In genomic region chr17:3043737-3044365, GRCh38 we compare ENCODE assay signal across 10 cellular contexts. TPM values are rescaled to one million over a fixed set of nuclear protein-coding genes. Genes with fewer than 3 reads are reported as not detected.
DNase-seq lines count a peak whose midpoint lies in the region; ATAC-seq and TF ChIP-seq lines count a peak whose summit lies in the region.
"Had no signal": no experiment of that assay in that cellular context is flagged by ENCODE, and none has a peak within 500 bp of the region (broad histone marks: within the 10 kb centered on the region; RNA-seq: fewer than 3 reads in every experiment).

No MANE protein-coding gene starts in this region.

- H3K9me3 ChIP-seq in upper lobe of right lung (no peaks in the 10 kb centered on the region), mesenchymal stem cell (ENCODE audit: control insufficient read depth, low read length) (peaks cover 13% of the 10 kb centered on the region), heart right ventricle (peaks cover 0 to 15% (median 4%) of the 10 kb centered on the region in 11 donors)

- H3K18ac ChIP-seq in mesenchymal stem cell (ENCODE audit: low read depth in 1 of 2, low read length in 2 of 2) = no peak overlapping the region

- no peak overlapping the region for H3K27ac ChIP-seq in upper lobe of right lung
- no peak overlapping the region for H3K27ac ChIP-seq in mesenchymal stem cell (ENCODE audit: low read length, poor library complexity, severe bottlenecking)
- no peak overlapping the region for H3K27ac ChIP-seq in heart right ventricle

- H3K27me3 ChIP-seq in upper lobe of right lung (no peaks in the 10 kb centered on the region), mesenchymal stem cell (ENCODE audit: control insufficient read depth in 1 of 2, insufficient read depth in 1 of 2, low read length in 2 of 2) (peaks cover 5 to 10% of the 10 kb centered on the region in 2 experiments), heart right ventricle (peaks cover 0 to 5% (median 0%) of the 10 kb centered on the region in 7 donors)

- H3K36me3 ChIP-seq in upper lobe of right lung (no peaks in the 10 kb centered on the region), mesenchymal stem cell (ENCODE audit: control insufficient read depth in 1 of 2, insufficient read depth in 2 of 2, low read depth in 1 of 2, low read length in 2 of 2) (no peaks in the 10 kb centered on the region), heart right ventricle (no peaks in the 10 kb centered on the region)

- ATAC-seq in upper lobe of right lung (no peak), heart right ventricle (no peak), HG03565 (IDR thresholded peaks at IDR 0.05; ENCODE audit: unreplicated experiment) (no peak)
- ATAC-seq: activated T-helper 17 cell treated with anti-CD3 and anti-CD28 coated beads, Interleukin-2, amount 50 U/mL, for 72 hours had no signal

- H2BK15ac ChIP-seq in mesenchymal stem cell (ENCODE audit: low read depth, poor library complexity, severe bottlenecking) = no peak overlapping the region

- no peak overlapping the region for H2AK5ac ChIP-seq in mesenchymal stem cell (ENCODE audit: low read length, severe bottlenecking)

- no peak overlapping the region for H2BK5ac ChIP-seq in mesenchymal stem cell (ENCODE audit: low read depth, low read length, poor library complexity, severe bottlenecking)

- H2AFZ ChIP-seq in mesenchymal stem cell (ENCODE audit: low read depth, low read length) = no peak overlapping the region

- H4K91ac ChIP-seq in mesenchymal stem cell (ENCODE audit: low read length) = no peak overlapping the region

- H3K23ac ChIP-seq in mesenchymal stem cell (ENCODE audit: low read length in 2 of 2) = no peak overlapping the region

- H3K79me1 ChIP-seq in mesenchymal stem cell (replicated peaks; ENCODE audit: low read length, poor library complexity, severe bottlenecking) = no peaks in the 10 kb centered on the region

- H3K4me1 ChIP-seq in upper lobe of right lung = no peaks in the 10 kb centered on the region
- peaks cover 3% of the 10 kb centered on the region for H3K4me1 ChIP-seq in mesenchymal stem cell (ENCODE audit: control insufficient read depth, insufficient read depth, low read depth, low read length)
- H3K4me1 ChIP-seq in heart right ventricle = peaks cover 0 to 14% (median 0%) of the 10 kb centered on the region in 9 donors

- 61% methylated on average over 11 of the region's 11 CpGs for WGBS in mesenchymal stem cell
- WGBS in heart right ventricle, 2 donors = 61 to 63% methylated on average over 11 of the region's 11 CpGs

- H3K14ac ChIP-seq in mesenchymal stem cell (ENCODE audit: low read length in 2 of 2) = no peak overlapping the region

- H2BK120ac ChIP-seq in mesenchymal stem cell (ENCODE audit: low read depth, low read length) = no peak overlapping the region

- TF ChIP-seq CTCF in upper lobe of right lung (IDR thresholded peaks at IDR 0.05) = peak; percentile 6
- peak in 3 of 9 donors; percentile 10 to 29 (median 15) for TF ChIP-seq CTCF in heart right ventricle (IDR thresholded peaks at IDR 0.05)

- no peak overlapping the region for H3K4me2 ChIP-seq in mesenchymal stem cell (ENCODE audit: low read length, poor library complexity, severe bottlenecking)

- H3K9ac ChIP-seq in mesenchymal stem cell (ENCODE audit: low read length) = no peak overlapping the region

- DNase-seq in stimulated activated CD4-positive, alpha-beta T cell treated with anti-CD3 and anti-CD28 coated beads, Interleukin-2, amount 100 ng/mL, for 48 hours = peak; percentile 11 to 37
- no peak for DNase-seq in stimulated activated CD4-positive, alpha-beta T cell treated with anti-CD3 and anti-CD28 coated beads, Interleukin-4, amount 100 ng/mL, for 4 hours
- peak; percentile 46 for DNase-seq in NCI-H69 (lab: John Stamatoyannopoulos, UW)
- peak; percentile 50 for DNase-seq in ecto neural progenitor cell (ENCODE audit: low spot score)
- peak; percentile 52 for DNase-seq in upper lobe of right lung
- DNase-seq in mesenchymal stem cell = no peak
- DNase-seq in heart right ventricle = no peak
- DNase-seq: EL had no signal

- no peak overlapping the region for H3K4ac ChIP-seq in mesenchymal stem cell (ENCODE audit: low read depth in 1 of 2, low read length in 2 of 2)

- H3K4me3 ChIP-seq in upper lobe of right lung = no peak overlapping the region
- no peak overlapping the region for H3K4me3 ChIP-seq in mesenchymal stem cell (ENCODE audit: insufficient read depth in 1 of 2, low read depth in 1 of 2, low read length in 2 of 2)
- no peak overlapping the region for H3K4me3 ChIP-seq in heart right ventricle

- intact Hi-C loops in upper lobe of right lung (cut with DNase I) (no loop called here), heart right ventricle (cut with DNase I) (loop anchor here in 3 of 10 donors (10.0 kb wide), 1 partner anchor 601 kb away; no protein-coding TSS in a partner anchor)

- H4K8ac ChIP-seq in mesenchymal stem cell (ENCODE audit: low read length) = no peak overlapping the region

- H2BK12ac ChIP-seq in mesenchymal stem cell (ENCODE audit: low read length in 2 of 2) = no peak overlapping the region

RNA-seq across cellular contexts. Expression of gene OR1D5, which starts 19.6 kb away (rescaled TPM):
- not detected for total RNA-seq in upper lobe of right lung
- polyA plus RNA-seq in mesenchymal stem cell (2013, experiment 1 of 2) = not detected
- polyA plus RNA-seq in mesenchymal stem cell (2013, experiment 2 of 2) = not detected
- total RNA-seq in heart right ventricle = not detected
- not detected for polyA plus RNA-seq in heart right ventricle
- total RNA-seq: activated T-helper 17 cell treated with anti-CD3 and anti-CD28 coated beads, Interleukin-2, amount 50 U/mL, for 72 hours had no signal

Comparison
In these comparisons a context has a peak if more than half of its experiments do, and no peak if none do; other contexts are left out.
1. DNase-seq: peak in stimulated activated CD4-positive, alpha-beta T cell treated with anti-CD3 and anti-CD28 coated beads, Interleukin-2, amount 100 ng/mL, for 48 hours (2 of 2), NCI-H69 (single experiment), ecto neural progenitor cell (single experiment) and upper lobe of right lung (single experiment); none in stimulated activated CD4-positive, alpha-beta T cell treated with anti-CD3 and anti-CD28 coated beads, Interleukin-4, amount 100 ng/mL, for 4 hours (0 of 2), mesenchymal stem cell (single experiment) and heart right ventricle (0 of 2).